1 cellular context compared by ENCODE assay signal in genomic region chr11:124605719-124606118, GRCh38.
TF ChIP-seq lines count a peak whose summit lies in the region.

No MANE protein-coding gene starts in this region.

TF ChIP-seq in GM12878, 131 proteins besides CTCF, POLR2A, EP300 and RAD21:
- TF ChIP-seq, protein P1, sequence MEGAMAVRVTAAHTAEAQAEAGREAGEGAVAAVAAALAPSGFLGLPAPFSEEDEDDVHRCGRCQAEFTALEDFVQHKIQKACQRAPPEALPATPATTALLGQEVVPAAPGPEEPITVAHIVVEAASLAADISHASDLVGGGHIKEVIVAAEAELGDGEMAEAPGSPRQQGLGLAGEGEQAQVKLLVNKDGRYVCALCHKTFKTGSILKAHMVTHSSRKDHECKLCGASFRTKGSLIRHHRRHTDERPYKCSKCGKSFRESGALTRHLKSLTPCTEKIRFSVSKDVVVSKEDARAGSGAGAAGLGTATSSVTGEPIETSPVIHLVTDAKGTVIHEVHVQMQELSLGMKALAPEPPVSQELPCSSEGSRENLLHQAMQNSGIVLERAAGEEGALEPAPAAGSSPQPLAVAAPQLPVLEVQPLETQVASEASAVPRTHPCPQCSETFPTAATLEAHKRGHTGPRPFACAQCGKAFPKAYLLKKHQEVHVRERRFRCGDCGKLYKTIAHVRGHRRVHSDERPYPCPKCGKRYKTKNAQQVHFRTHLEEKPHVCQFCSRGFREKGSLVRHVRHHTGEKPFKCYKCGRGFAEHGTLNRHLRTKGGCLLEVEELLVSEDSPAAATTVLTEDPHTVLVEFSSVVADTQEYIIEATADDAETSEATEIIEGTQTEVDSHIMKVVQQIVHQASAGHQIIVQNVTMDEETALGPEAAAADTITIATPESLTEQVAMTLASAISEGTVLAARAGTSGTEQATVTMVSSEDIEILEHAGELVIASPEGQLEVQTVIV (IDR thresholded peaks at IDR 0.05; ENCODE audit: borderline replicate concordance, partially characterized antibody): no peak
- no peak for TF ChIP-seq CBFB (IDR thresholded peaks at IDR 0.05; ENCODE audit: low read depth)
- TF ChIP-seq SUZ12 (IDR thresholded peaks at IDR 0.05; ENCODE audit: unreplicated experiment): no peak
- TF ChIP-seq, protein P2, sequence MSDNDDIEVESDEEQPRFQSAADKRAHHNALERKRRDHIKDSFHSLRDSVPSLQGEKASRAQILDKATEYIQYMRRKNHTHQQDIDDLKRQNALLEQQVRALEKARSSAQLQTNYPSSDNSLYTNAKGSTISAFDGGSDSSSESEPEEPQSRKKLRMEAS (IDR thresholded peaks at IDR 0.05; ENCODE audit: low read depth, low read length): no peak
